ENCODE assay signal across 1 cellular context in genomic region chr1:154999651-155000474, GRCh38.
TF ChIP-seq lines count a peak whose summit lies in the region.

No MANE protein-coding gene starts in this region.

TF ChIP-seq in HepG2, 621 proteins besides CTCF, POLR2A, EP300 and RAD21 (continued from another document and continues in another):
- TF ChIP-seq, protein P1, sequence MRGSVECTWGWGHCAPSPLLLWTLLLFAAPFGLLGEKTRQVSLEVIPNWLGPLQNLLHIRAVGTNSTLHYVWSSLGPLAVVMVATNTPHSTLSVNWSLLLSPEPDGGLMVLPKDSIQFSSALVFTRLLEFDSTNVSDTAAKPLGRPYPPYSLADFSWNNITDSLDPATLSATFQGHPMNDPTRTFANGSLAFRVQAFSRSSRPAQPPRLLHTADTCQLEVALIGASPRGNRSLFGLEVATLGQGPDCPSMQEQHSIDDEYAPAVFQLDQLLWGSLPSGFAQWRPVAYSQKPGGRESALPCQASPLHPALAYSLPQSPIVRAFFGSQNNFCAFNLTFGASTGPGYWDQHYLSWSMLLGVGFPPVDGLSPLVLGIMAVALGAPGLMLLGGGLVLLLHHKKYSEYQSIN (CRISPR knock-in tag; IDR thresholded peaks at IDR 0.05; ENCODE audit: borderline replicate concordance), result no peak
- TF ChIP-seq SP5 (CRISPR knock-in tag; IDR thresholded peaks at IDR 0.05; ENCODE audit: borderline replicate concordance, low read depth) (peak; percentile 59; the same call in 1 of the 2 replicates), NFE2L2 (IDR thresholded peaks at IDR 0.05; ENCODE audit: low read length) (no peak), ZNF800 (CRISPR knock-in tag; IDR thresholded peaks at IDR 0.05) (no peak), ZNF12 (CRISPR knock-in tag; IDR thresholded peaks at IDR 0.05) (no peak), ATF1 (CRISPR knock-in tag; IDR thresholded peaks at IDR 0.05) (no peak), ZNF547 (CRISPR knock-in tag; IDR thresholded peaks at IDR 0.05) (peak; percentile 86; the same call in 1 of the 2 replicates), XRCC5 (optimal IDR thresholded peaks at IDR 0.05; ENCODE audit: low read length) (peak; percentile 50), HNF4G (IDR thresholded peaks at IDR 0.05; ENCODE audit: borderline replicate concordance, low read depth, low read length) (no peak), HNF4G (CRISPR knock-in tag; IDR thresholded peaks at IDR 0.05; ENCODE audit: borderline replicate concordance, low read depth) (no peak), GMEB2 (CRISPR knock-in tag; IDR thresholded peaks at IDR 0.05; ENCODE audit: low read depth) (no peak), U2AF2 (IDR thresholded peaks at IDR 0.05; ENCODE audit: low read depth, low read length) (no peak), ATF7-NPFF (CRISPR knock-in tag; IDR thresholded peaks at IDR 0.05; ENCODE audit: low read depth) (0 out of 2 replicates have a peak, but pooled peaks have one; percentile 46), TBX2 (CRISPR knock-in tag; IDR thresholded peaks at IDR 0.05; ENCODE audit: borderline replicate concordance) (no peak), MLX (CRISPR knock-in tag; IDR thresholded peaks at IDR 0.05) (no peak), HNRNPUL1 (IDR thresholded peaks at IDR 0.05; ENCODE audit: low read depth, low read length) (no peak), TARDBP (CRISPR knock-in tag; IDR thresholded peaks at IDR 0.05) (no peak; the same call in 1 of the 2 replicates), ZNF138 (CRISPR knock-in tag; IDR thresholded peaks at IDR 0.05; ENCODE audit: low read depth) (no peak), ZNF432 (CRISPR knock-in tag; IDR thresholded peaks at IDR 0.05; ENCODE audit: borderline replicate concordance) (no peak), BORCS8-MEF2B (CRISPR knock-in tag; IDR thresholded peaks at IDR 0.05) (no peak), KIAA2018 (CRISPR knock-in tag; IDR thresholded peaks at IDR 0.05; ENCODE audit: borderline replicate concordance) (no peak), ZBTB33 (CRISPR knock-in tag; IDR thresholded peaks at IDR 0.05) (peak; percentile 49), ZSCAN20 (CRISPR knock-in tag; IDR thresholded peaks at IDR 0.05; ENCODE audit: borderline replicate concordance) (no peak), SMAD9 (CRISPR knock-in tag; IDR thresholded peaks at IDR 0.05) (no peak), NR2F6 (IDR thresholded peaks at IDR 0.05) (peak; percentile 28; the same call in 1 of the 2 replicates), NR2F6 (CRISPR knock-in tag; IDR thresholded peaks at IDR 0.05) (0 out of 2 replicates have a peak, but pooled peaks have one; percentile 6), ZNF576 (CRISPR knock-in tag; IDR thresholded peaks at IDR 0.05) (no peak), PAF1 (CRISPR knock-in tag; IDR thresholded peaks at IDR 0.05) (no peak)
- TF ChIP-seq, protein P2, sequence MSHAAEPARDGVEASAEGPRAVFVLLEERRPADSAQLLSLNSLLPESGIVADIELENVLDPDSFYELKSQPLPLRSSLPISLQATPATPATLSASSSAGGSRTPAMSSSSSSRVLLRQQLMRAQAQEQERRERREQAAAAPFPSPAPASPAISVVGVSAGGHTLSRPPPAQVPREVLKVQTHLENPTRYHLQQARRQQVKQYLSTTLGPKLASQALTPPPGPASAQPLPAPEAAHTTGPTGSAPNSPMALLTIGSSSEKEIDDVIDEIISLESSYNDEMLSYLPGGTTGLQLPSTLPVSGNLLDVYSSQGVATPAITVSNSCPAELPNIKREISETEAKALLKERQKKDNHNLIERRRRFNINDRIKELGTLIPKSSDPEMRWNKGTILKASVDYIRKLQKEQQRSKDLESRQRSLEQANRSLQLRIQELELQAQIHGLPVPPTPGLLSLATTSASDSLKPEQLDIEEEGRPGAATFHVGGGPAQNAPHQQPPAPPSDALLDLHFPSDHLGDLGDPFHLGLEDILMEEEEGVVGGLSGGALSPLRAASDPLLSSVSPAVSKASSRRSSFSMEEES (CRISPR knock-in tag; IDR thresholded peaks at IDR 0.05), result no peak
- TF ChIP-seq, protein P3, sequence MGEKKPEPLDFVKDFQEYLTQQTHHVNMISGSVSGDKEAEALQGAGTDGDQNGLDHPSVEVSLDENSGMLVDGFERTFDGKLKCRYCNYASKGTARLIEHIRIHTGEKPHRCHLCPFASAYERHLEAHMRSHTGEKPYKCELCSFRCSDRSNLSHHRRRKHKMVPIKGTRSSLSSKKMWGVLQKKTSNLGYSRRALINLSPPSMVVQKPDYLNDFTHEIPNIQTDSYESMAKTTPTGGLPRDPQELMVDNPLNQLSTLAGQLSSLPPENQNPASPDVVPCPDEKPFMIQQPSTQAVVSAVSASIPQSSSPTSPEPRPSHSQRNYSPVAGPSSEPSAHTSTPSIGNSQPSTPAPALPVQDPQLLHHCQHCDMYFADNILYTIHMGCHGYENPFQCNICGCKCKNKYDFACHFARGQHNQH (CRISPR knock-in tag; IDR thresholded peaks at IDR 0.05), result peak; percentile 40; the same call in 1 of the 2 replicates
- TF ChIP-seq, protein P4, sequence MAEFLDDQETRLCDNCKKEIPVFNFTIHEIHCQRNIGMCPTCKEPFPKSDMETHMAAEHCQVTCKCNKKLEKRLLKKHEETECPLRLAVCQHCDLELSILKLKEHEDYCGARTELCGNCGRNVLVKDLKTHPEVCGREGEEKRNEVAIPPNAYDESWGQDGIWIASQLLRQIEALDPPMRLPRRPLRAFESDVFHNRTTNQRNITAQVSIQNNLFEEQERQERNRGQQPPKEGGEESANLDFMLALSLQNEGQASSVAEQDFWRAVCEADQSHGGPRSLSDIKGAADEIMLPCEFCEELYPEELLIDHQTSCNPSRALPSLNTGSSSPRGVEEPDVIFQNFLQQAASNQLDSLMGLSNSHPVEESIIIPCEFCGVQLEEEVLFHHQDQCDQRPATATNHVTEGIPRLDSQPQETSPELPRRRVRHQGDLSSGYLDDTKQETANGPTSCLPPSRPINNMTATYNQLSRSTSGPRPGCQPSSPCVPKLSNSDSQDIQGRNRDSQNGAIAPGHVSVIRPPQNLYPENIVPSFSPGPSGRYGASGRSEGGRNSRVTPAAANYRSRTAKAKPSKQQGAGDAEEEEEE (CRISPR knock-in tag; IDR thresholded peaks at IDR 0.05; ENCODE audit: borderline replicate concordance), result no peak
- TF ChIP-seq, protein P5, sequence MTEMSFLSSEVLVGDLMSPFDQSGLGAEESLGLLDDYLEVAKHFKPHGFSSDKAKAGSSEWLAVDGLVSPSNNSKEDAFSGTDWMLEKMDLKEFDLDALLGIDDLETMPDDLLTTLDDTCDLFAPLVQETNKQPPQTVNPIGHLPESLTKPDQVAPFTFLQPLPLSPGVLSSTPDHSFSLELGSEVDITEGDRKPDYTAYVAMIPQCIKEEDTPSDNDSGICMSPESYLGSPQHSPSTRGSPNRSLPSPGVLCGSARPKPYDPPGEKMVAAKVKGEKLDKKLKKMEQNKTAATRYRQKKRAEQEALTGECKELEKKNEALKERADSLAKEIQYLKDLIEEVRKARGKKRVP (CRISPR knock-in tag; IDR thresholded peaks at IDR 0.05), result no peak
